ENCODE assay signal across 9 cellular contexts in genomic region chr14:68862954-68863594, GRCh38.
DNase-seq lines count a peak whose midpoint lies in the region; ATAC-seq and TF ChIP-seq lines count a peak whose summit lies in the region.
"Had no signal": no experiment of that assay in that cellular context is flagged by ENCODE, and none has a peak within 500 bp of the region (broad histone marks: within the 10 kb centered on the region; RNA-seq: fewer than 3 reads in every experiment).

No MANE protein-coding gene starts in this region.

- H3K4me1 ChIP-seq in thyroid gland = no peaks in the 10 kb centered on the region

- H3K27me3 ChIP-seq in thyroid gland = no peaks in the 10 kb centered on the region

- DNase-seq in DMS79 (lab: John Stamatoyannopoulos, UW) (peak; percentile 65), LNCaP clone FGC (ENCODE audit: low read depth) (peak; percentile 56), RKO (ENCODE audit: low spot score) (peak; percentile 85), fibroblast of villous mesenchyme (ENCODE audit: low read depth) (peak; percentile 87), occipital lobe (lab: John Stamatoyannopoulos, UW) (peak; percentile 58), thyroid gland (peak; percentile 75 to 86)
- peak; percentile 44 for DNase-seq in activated T-helper 1 cell treated with anti-CD3 and anti-CD28 coated beads, Interleukin-12 subunit alpha, Interleukin-12 subunit beta, Interleukin-2, Interleukin-4 antibody, amounts not matched to agents 30 ng/mL and 10 ng/mL and 1 ng/mL, durations not matched to agents 14 hours and 24 hours and 36 hours (ENCODE audit: low spot score)

- H3K36me3 ChIP-seq in thyroid gland = no peaks in the 10 kb centered on the region

- intact Hi-C loops in activated T-helper 1 cell treated with anti-CD3 and anti-CD28 coated beads, Interleukin-12 subunit alpha, Interleukin-12 subunit beta, Interleukin-2, Interleukin-4 antibody, amounts not matched to agents 30 ng/mL and 10 ng/mL and 1 ng/mL, durations not matched to agents 14 hours and 24 hours and 36 hours (cut with micrococcal nuclease) = loop anchor here (1.0 to 10.0 kb wide), 4 partner anchors 48 to 712 kb away; partner anchors contain the start of gene CCDC177
- intact Hi-C loops in thyroid gland (cut with DNase I) = no loop called here

- peaks cover 3% of the 10 kb centered on the region for H3K27me3 Mint-ChIP-seq in activated T-helper 1 cell treated with anti-CD3 and anti-CD28 coated beads, Interleukin-12 subunit alpha, Interleukin-12 subunit beta, Interleukin-2, Interleukin-4 antibody, amounts not matched to agents 30 ng/mL and 10 ng/mL and 1 ng/mL, durations not matched to agents 14 hours and 24 hours and 36 hours (ENCODE audit: insufficient read depth)
- H3K27me3 Mint-ChIP-seq: dendritic cell treated with granulocyte-macrophage colony-stimulating factor and Interleukin-4, amounts not matched to agents 40 ng/mL and 50 ng/mL, for 4 days had no signal

- ATAC-seq in GM19455 (IDR thresholded peaks at IDR 0.05; ENCODE audit: unreplicated experiment) = no peak

- no peak overlapping the region for H3K27ac Mint-ChIP-seq in activated T-helper 1 cell treated with anti-CD3 and anti-CD28 coated beads, Interleukin-12 subunit alpha, Interleukin-12 subunit beta, Interleukin-2, Interleukin-4 antibody, amounts not matched to agents 30 ng/mL and 10 ng/mL and 1 ng/mL, durations not matched to agents 14 hours and 24 hours and 36 hours
- H3K27ac Mint-ChIP-seq: dendritic cell treated with granulocyte-macrophage colony-stimulating factor and Interleukin-4, amounts not matched to agents 40 ng/mL and 50 ng/mL, for 4 days had no signal

- 3% methylated on average over 2 of the region's 2 CpGs for WGBS in thyroid gland, 2 donors

- no peak overlapping the region for H3K4me3 Mint-ChIP-seq in activated T-helper 1 cell treated with anti-CD3 and anti-CD28 coated beads, Interleukin-12 subunit alpha, Interleukin-12 subunit beta, Interleukin-2, Interleukin-4 antibody, amounts not matched to agents 30 ng/mL and 10 ng/mL and 1 ng/mL, durations not matched to agents 14 hours and 24 hours and 36 hours
- H3K4me3 Mint-ChIP-seq: dendritic cell treated with granulocyte-macrophage colony-stimulating factor and Interleukin-4, amounts not matched to agents 40 ng/mL and 50 ng/mL, for 4 days had no signal

- TF ChIP-seq POLR2A in thyroid gland (IDR thresholded peaks at IDR 0.05) = no peak

- H3K9me3 ChIP-seq in thyroid gland = no peaks in the 10 kb centered on the region

- H3K4me1 Mint-ChIP-seq in activated T-helper 1 cell treated with anti-CD3 and anti-CD28 coated beads, Interleukin-12 subunit alpha, Interleukin-12 subunit beta, Interleukin-2, Interleukin-4 antibody, amounts not matched to agents 30 ng/mL and 10 ng/mL and 1 ng/mL, durations not matched to agents 14 hours and 24 hours and 36 hours (ENCODE audit: low read depth) = no peaks in the 10 kb centered on the region

- H3K27ac ChIP-seq in thyroid gland = no peak overlapping the region

- no peaks in the 10 kb centered on the region for H3K36me3 Mint-ChIP-seq in activated T-helper 1 cell treated with anti-CD3 and anti-CD28 coated beads, Interleukin-12 subunit alpha, Interleukin-12 subunit beta, Interleukin-2, Interleukin-4 antibody, amounts not matched to agents 30 ng/mL and 10 ng/mL and 1 ng/mL, durations not matched to agents 14 hours and 24 hours and 36 hours (ENCODE audit: low read depth)

- TF ChIP-seq CTCF in LNCaP clone FGC (IDR thresholded peaks at IDR 0.05; ENCODE audit: control insufficient read depth, extremely low read depth, insufficient read depth) (peak; percentile 94), fibroblast of villous mesenchyme (IDR thresholded peaks at IDR 0.05; ENCODE audit: insufficient read depth, low read depth, low read length) (peak; percentile 81), thyroid gland (IDR thresholded peaks at IDR 0.05) (peak; percentile 32 to 74 (median 66))

- peaks cover 11% of the 10 kb centered on the region for H3K9me3 Mint-ChIP-seq in activated T-helper 1 cell treated with anti-CD3 and anti-CD28 coated beads, Interleukin-12 subunit alpha, Interleukin-12 subunit beta, Interleukin-2, Interleukin-4 antibody, amounts not matched to agents 30 ng/mL and 10 ng/mL and 1 ng/mL, durations not matched to agents 14 hours and 24 hours and 36 hours

- no peak overlapping the region for H3K4me3 ChIP-seq in LNCaP clone FGC (ENCODE audit: low read depth, low read length)
- H3K4me3 ChIP-seq in fibroblast of villous mesenchyme (ENCODE audit: low read depth, low read length) = no peak overlapping the region
- H3K4me3 ChIP-seq in thyroid gland (replicated peaks in 1 of 3) = no peak overlapping the region
